In genomic region chr5:173762045-173762444, GRCh38 we compare ENCODE assay signal across 24 cellular contexts.
"Had no signal": no experiment of that assay in that cellular context is flagged by ENCODE, and none has a peak within 500 bp of the region (broad histone marks: within the 10 kb centered on the region; RNA-seq: fewer than 3 reads in every experiment).

No MANE protein-coding gene starts in this region.

- H3K27ac ChIP-seq: foreskin keratinocyte, sigmoid colon, VCaP had no signal

- H3K9me3 ChIP-seq: sigmoid colon had no signal

- H3K9me3 Mint-ChIP-seq: activated CD4-positive, alpha-beta T cell treated with anti-CD3 and anti-CD28 coated beads, Interleukin-2, amount 10 ng/mL, durations not matched to agents 7 days and 5 days; activated CD8-positive, alpha-beta T cell treated with anti-CD3 and anti-CD28 coated beads for 36 hours; activated naive CD4-positive, alpha-beta T cell treated with anti-CD3 and anti-CD28 coated beads, Interleukin-2, amount 10 ng/mL, durations not matched to agents 7 days and 5 days; brain; natural killer cell; stimulated activated naive B cell treated with anti-CD40 and anti-IgM and Interleukin-4, amounts not matched to agents 10 μg/mL and 1 μg/mL and 100 μg/mL, for 72 hours had no signal

- H3K27me3 Mint-ChIP-seq: activated CD4-positive, alpha-beta T cell treated with anti-CD3 and anti-CD28 coated beads, Interleukin-2, amount 10 ng/mL, durations not matched to agents 7 days and 5 days had no signal

- H3K27ac Mint-ChIP-seq: activated CD4-positive, alpha-beta T cell treated with anti-CD3 and anti-CD28 coated beads, Interleukin-2, amount 10 ng/mL, durations not matched to agents 7 days and 5 days; activated CD8-positive, alpha-beta memory T cell treated with anti-CD3 and anti-CD28 coated beads, Interleukin-2, amount 10 ng/mL, durations not matched to agents 7 days and 5 days; activated CD8-positive, alpha-beta T cell treated with anti-CD3 and anti-CD28 coated beads for 36 hours; activated naive CD4-positive, alpha-beta T cell treated with anti-CD3 and anti-CD28 coated beads, Interleukin-2, amount 10 ng/mL, durations not matched to agents 7 days and 5 days; natural killer cell; stimulated activated naive B cell treated with anti-CD40 and anti-IgM and Interleukin-4, amounts not matched to agents 10 μg/mL and 1 μg/mL and 100 μg/mL, for 72 hours had no signal

- H3K4me3 ChIP-seq: sigmoid colon had no signal

- ATAC-seq: activated CD8-positive, alpha-beta memory T cell treated with anti-CD3 and anti-CD28 coated beads, Interleukin-2, amount 10 ng/mL, durations not matched to agents 7 days and 5 days; activated CD8-positive, alpha-beta T cell treated with anti-CD3 and anti-CD28 coated beads for 36 hours; foreskin keratinocyte; left ventricle myocardium superior; natural killer cell; stimulated activated naive B cell treated with anti-CD40 and anti-IgM and Interleukin-4, amounts not matched to agents 10 μg/mL and 1 μg/mL and 100 μg/mL, for 72 hours had no signal

- H3K4me3 Mint-ChIP-seq: activated CD4-positive, alpha-beta T cell treated with anti-CD3 and anti-CD28 coated beads, Interleukin-2, amount 10 ng/mL, durations not matched to agents 7 days and 5 days; activated CD8-positive, alpha-beta memory T cell treated with anti-CD3 and anti-CD28 coated beads, Interleukin-2, amount 10 ng/mL, durations not matched to agents 7 days and 5 days; activated CD8-positive, alpha-beta T cell treated with anti-CD3 and anti-CD28 coated beads for 36 hours; activated naive CD4-positive, alpha-beta T cell treated with anti-CD3 and anti-CD28 coated beads, Interleukin-2, amount 10 ng/mL, durations not matched to agents 7 days and 5 days; brain; natural killer cell; stimulated activated naive B cell treated with anti-CD40 and anti-IgM and Interleukin-4, amounts not matched to agents 10 μg/mL and 1 μg/mL and 100 μg/mL, for 72 hours had no signal

- H3K27me3 ChIP-seq: foreskin keratinocyte, sigmoid colon had no signal

- H3K36me3 Mint-ChIP-seq: activated CD8-positive, alpha-beta memory T cell treated with anti-CD3 and anti-CD28 coated beads, Interleukin-2, amount 10 ng/mL, durations not matched to agents 7 days and 5 days; activated naive CD4-positive, alpha-beta T cell treated with anti-CD3 and anti-CD28 coated beads, Interleukin-2, amount 10 ng/mL, durations not matched to agents 7 days and 5 days; brain; natural killer cell; stimulated activated naive B cell treated with anti-CD40 and anti-IgM and Interleukin-4, amounts not matched to agents 10 μg/mL and 1 μg/mL and 100 μg/mL, for 72 hours had no signal

- H3K36me3 ChIP-seq: sigmoid colon had no signal

- H3K4me1 Mint-ChIP-seq: activated CD4-positive, alpha-beta T cell treated with anti-CD3 and anti-CD28 coated beads, Interleukin-2, amount 10 ng/mL, durations not matched to agents 7 days and 5 days; activated CD8-positive, alpha-beta memory T cell treated with anti-CD3 and anti-CD28 coated beads, Interleukin-2, amount 10 ng/mL, durations not matched to agents 7 days and 5 days; activated naive CD4-positive, alpha-beta T cell treated with anti-CD3 and anti-CD28 coated beads, Interleukin-2, amount 10 ng/mL, durations not matched to agents 7 days and 5 days; natural killer cell had no signal

- DNase-seq: activated CD4-positive, alpha-beta T cell treated with anti-CD3 and anti-CD28 coated beads, Interleukin-2, amount 10 ng/mL, durations not matched to agents 7 days and 5 days; activated CD4-positive, CD25-positive, alpha-beta regulatory T cell treated with anti-CD3 and anti-CD28 coated beads, Interleukin-2, amount 50 U/mL, for 72 hours; activated CD8-positive, alpha-beta memory T cell treated with anti-CD3 and anti-CD28 coated beads, Interleukin-2, amount 10 ng/mL, durations not matched to agents 7 days and 5 days; activated CD8-positive, alpha-beta T cell treated with anti-CD3 and anti-CD28 coated beads for 36 hours; activated effector memory CD4-positive, alpha-beta T cell treated with anti-CD3 and anti-CD28 coated beads, Interleukin-2, amount 50 U/mL, for 16 hours; activated naive CD4-positive, alpha-beta T cell treated with anti-CD3 and anti-CD28 coated beads, Interleukin-2, amount 10 ng/mL, durations not matched to agents 7 days and 5 days; activated T-cell treated with anti-CD3 and anti-CD28 coated beads for 4 hours; anterior cingulate cortex; dermis blood vessel endothelial cell; effector CD8-positive, alpha-beta T cell; foreskin keratinocyte; hypothalamus; left ventricle myocardium superior; mammary epithelial cell; midbrain; natural killer cell; posterior cingulate gyrus; retina; sigmoid colon; stimulated activated CD4-positive, alpha-beta T cell treated with anti-CD3 and anti-CD28 coated beads, Interleukin-2, amount 100 ng/mL, for 48 hours; stimulated activated CD8-positive, alpha-beta memory T cell treated with anti-CD3 and anti-CD28 coated beads, Interleukin-4, amount 100 ng/mL, for 48 hours; stimulated activated naive B cell treated with anti-CD40 and anti-IgM and Interleukin-4, amounts not matched to agents 10 μg/mL and 1 μg/mL and 100 μg/mL, for 72 hours had no signal
